ENCODE assay signal across 8 cellular contexts in genomic region chr3:43389388-43390254, GRCh38.
DNase-seq lines count a peak whose midpoint lies in the region; TF ChIP-seq lines count a peak whose summit lies in the region.

No MANE protein-coding gene starts in this region.

- DNase-seq in ELR (ENCODE audit: low read depth) (peak; percentile 94), NCI-H460 (ENCODE audit: extremely low read depth, low read depth) (peak; percentile 1), fibroblast of the aortic adventitia (ENCODE audit: low read depth) (peak; percentile 69), AG20443 (ENCODE audit: low spot score) (no peak), NCI-H69 (lab: John Stamatoyannopoulos, UW) (no peak), NCI-H526 treated with DMSO at 0.1 percent for 48 hours (lab: John Stamatoyannopoulos, UW) (no peak)
- DNase-seq in activated T-cell treated with anti-CD3 and anti-CD28 coated beads, Interleukin-2, amount 50 U/mL, for 1 hour = peak; percentile 60
- DNase-seq in stimulated activated CD4-positive, alpha-beta T cell treated with anti-CD3 and anti-CD28 coated beads, Interleukin-12 subunit alpha, Interleukin-12 subunit beta, amount 100 ng/mL, for 4 hours = peak; percentile 28

- no peak for TF ChIP-seq CTCF in fibroblast of the aortic adventitia (IDR thresholded peaks at IDR 0.05; ENCODE audit: insufficient read depth, low read length)

- H3K4me3 ChIP-seq in fibroblast of the aortic adventitia (ENCODE audit: low read depth, low read length) = no peak overlapping the region

Comparison
In these comparisons a context has a peak if more than half of its experiments do, and no peak if none do; other contexts are left out.
1. DNase-seq: peak in ELR (single experiment), NCI-H460 (single experiment), activated T-cell treated with anti-CD3 and anti-CD28 coated beads, Interleukin-2, amount 50 U/mL, for 1 hour (single experiment), fibroblast of the aortic adventitia (single experiment) and stimulated activated CD4-positive, alpha-beta T cell treated with anti-CD3 and anti-CD28 coated beads, Interleukin-12 subunit alpha, Interleukin-12 subunit beta, amount 100 ng/mL, for 4 hours (single experiment); none in AG20443 (single experiment), NCI-H69 (single experiment) and NCI-H526 treated with DMSO at 0.1 percent for 48 hours (single experiment).